ENCODE assay signal across 28 cellular contexts in genomic region chr19:33878136-33878535, GRCh38.
DNase-seq lines count a peak whose midpoint lies in the region; ATAC-seq and TF ChIP-seq lines count a peak whose summit lies in the region.
"Had no signal": no experiment of that assay in that cellular context is flagged by ENCODE, and none has a peak within 500 bp of the region (broad histone marks: within the 10 kb centered on the region; RNA-seq: fewer than 3 reads in every experiment).

No MANE protein-coding gene starts in this region.

- DNase-seq in neural progenitor cell (ENCODE audit: low spot score) (no peak), COLO829 (ENCODE audit: low spot score) (no peak), SHP77 treated with DMSO at 0.1 percent for 48 hours (lab: John Stamatoyannopoulos, UW) (no peak)
- DNase-seq: Caco-2; CD4-positive, alpha-beta T cell; DMS79; EL; GDM1; NCI-H1048; NCI-H1417; NCI-H1694 treated with DMSO at 0.1 percent for 48 hours; NCI-H2081; NCI-H2227 treated with DMSO at 0.1 percent for 48 hours; NCI-H510A; NCI-H69; Right ventricle myocardium superior; RPMI8226 had no signal

- H3K27ac Mint-ChIP-seq in brain (peak overlapping the region; percentile 81 to 89 (median 85)), neural progenitor cell (peak overlapping the region; percentile 80)
- H3K27ac Mint-ChIP-seq: CD4-positive, alpha-beta T cell; IgD-negative memory B cell had no signal

- no peaks in the 10 kb centered on the region for H3K9me3 ChIP-seq in neural progenitor cell (ENCODE audit: low read depth)
- H3K9me3 ChIP-seq: BLaER1, Caco-2 had no signal

- peaks cover 4% of the 10 kb centered on the region for H3F3A ChIP-seq in neural progenitor cell (ENCODE audit: low read depth)

- H3K9me3 Mint-ChIP-seq in brain (peaks cover 0 to 2% (median 0%) of the 10 kb centered on the region in 5 experiments), neural progenitor cell (no peaks in the 10 kb centered on the region)
- H3K9me3 Mint-ChIP-seq: CD4-positive, alpha-beta T cell; IgD-negative memory B cell had no signal

- H3K4me1 ChIP-seq in neural progenitor cell, result no peaks in the 10 kb centered on the region
- H3K4me1 ChIP-seq: Caco-2 had no signal

- H3K36me3 Mint-ChIP-seq in brain (no peaks in the 10 kb centered on the region), neural progenitor cell (no peaks in the 10 kb centered on the region)
- H3K36me3 Mint-ChIP-seq: IgD-negative memory B cell had no signal

- no peaks in the 10 kb centered on the region for H3K79me2 ChIP-seq in neural progenitor cell (ENCODE audit: low read depth)

- no peak overlapping the region for H3K4me3 ChIP-seq in neural progenitor cell
- H3K4me3 ChIP-seq: BLaER1, GM12878, SK-N-MC had no signal

- H3K27ac ChIP-seq in layer of hippocampus (ENCODE audit: low read depth, low read length) (peak overlapping the region; percentile 30), neural progenitor cell (no peak overlapping the region)
- H3K27ac ChIP-seq: HL-60, KMS-11, SK-N-MC had no signal

- peak overlapping the region in 3 of 5 experiments; percentile 39 to 71 (median 61) for H3K4me3 Mint-ChIP-seq in brain
- no peak overlapping the region for H3K4me3 Mint-ChIP-seq in neural progenitor cell
- H3K4me3 Mint-ChIP-seq: CD4-positive, alpha-beta T cell; IgD-negative memory B cell had no signal

- no peaks in the 10 kb centered on the region for H3K36me3 ChIP-seq in neural progenitor cell
- H3K36me3 ChIP-seq: BLaER1 had no signal

- no peak overlapping the region for H2AFZ ChIP-seq in neural progenitor cell (replicated peaks)

- H3K4me1 Mint-ChIP-seq in brain, result peaks cover 63% of the 10 kb centered on the region
- peaks cover 42% of the 10 kb centered on the region for H3K4me1 Mint-ChIP-seq in neural progenitor cell
- H3K4me1 Mint-ChIP-seq: IgD-negative memory B cell had no signal

- no peak overlapping the region for H3K9ac ChIP-seq in neural progenitor cell
- H3K9ac ChIP-seq: BLaER1, KMS-11 had no signal

- TF ChIP-seq CTCF in brain (conservative IDR thresholded peaks at IDR 0.05), result no peak
- TF ChIP-seq CTCF in neural progenitor cell (IDR thresholded peaks at IDR 0.05), result no peak

- H3K4me2 ChIP-seq in neural progenitor cell, result no peak overlapping the region
- H3K4me2 ChIP-seq: KMS-11 had no signal

- H3K27me3 ChIP-seq in layer of hippocampus (ENCODE audit: control insufficient read depth, insufficient read depth, low read length) (no peaks in the 10 kb centered on the region), neural progenitor cell (no peaks in the 10 kb centered on the region)
- H3K27me3 ChIP-seq: BLaER1 had no signal

- peaks cover 4% of the 10 kb centered on the region for H3K27me3 Mint-ChIP-seq in brain
- H3K27me3 Mint-ChIP-seq in neural progenitor cell (ENCODE audit: insufficient read depth, low read depth), result peaks cover 2% of the 10 kb centered on the region
- H3K27me3 Mint-ChIP-seq: IgD-negative memory B cell had no signal

- no peaks in the 10 kb centered on the region for H4K20me1 ChIP-seq in neural progenitor cell (ENCODE audit: low read depth)
- H4K20me1 ChIP-seq: BLaER1 had no signal

- ATAC-seq in GM18517 (IDR thresholded peaks at IDR 0.05; ENCODE audit: unreplicated experiment) (no peak), HG02852 (IDR thresholded peaks at IDR 0.05; ENCODE audit: unreplicated experiment) (no peak)
- ATAC-seq: GM12878, HCT116 had no signal
